ENCODE assay signal across 17 cellular contexts in genomic region chr20:31813611-31814010, GRCh38. TPM values are rescaled to one million over a fixed set of nuclear protein-coding genes. Genes with fewer than 3 reads are reported as not detected.
DNase-seq lines count a peak whose midpoint lies in the region; ATAC-seq and TF ChIP-seq lines count a peak whose summit lies in the region.
"Had no signal": no experiment of that assay in that cellular context is flagged by ENCODE, and none has a peak within 500 bp of the region (broad histone marks: within the 10 kb centered on the region; RNA-seq: fewer than 3 reads in every experiment).

No MANE protein-coding gene starts in this region.

- DNase-seq in DMS79 treated with DMSO at 0.1 percent for 48 hours (lab: John Stamatoyannopoulos, UW): peak; percentile 11
- no peak for DNase-seq in DMS79 (lab: John Stamatoyannopoulos, UW)
- no peak for DNase-seq in IMR-90
- DNase-seq in gastrocnemius medialis: no peak
- DNase-seq in tibial artery: no peak
- DNase-seq in RPMI8226: no peak
- DNase-seq: AML-193; Caco-2; CD4-positive, alpha-beta T cell; GF-D8; GM23248; HCEC 1CT had no signal

- no peak for TF ChIP-seq RAD21 in IMR-90 (IDR thresholded peaks at IDR 0.05; ENCODE audit: low read length)

- H2BK120ac ChIP-seq in IMR-90 (ENCODE audit: low read depth, low read length): peak overlapping the region; percentile 14; the same call in 1 of the 2 replicates

- 0 out of 2 replicates have a peak, but pooled peaks cover 4% of the 10 kb centered on the region for H4K20me1 ChIP-seq in IMR-90 (ENCODE audit: insufficient read depth, low read length)

- no peak overlapping the region for H3K9ac ChIP-seq in IMR-90 (ENCODE audit: low read depth, low read length)
- H3K9ac ChIP-seq: GM23248 had no signal

- in situ Hi-C loops in IMR-90 (cut with MboI; ENCODE audit: low sequenced_read_pairs) (no loop called here), gastrocnemius medialis (cut with MboI; ENCODE audit: low sequenced_read_pairs in 4 of 4) (loop anchor here in 2 of 4 donors (10.0 to 25.0 kb wide), 2 partner anchors 69 to 151 kb away; no protein-coding TSS in a partner anchor)

- no peak overlapping the region; the same call in 2 of the 3 replicates for H2BK15ac ChIP-seq in IMR-90 (ENCODE audit: low read depth, low read length)

- no peak overlapping the region for H3K23ac ChIP-seq in IMR-90 (ENCODE audit: low read depth, low read length)

- peaks cover 21% of the 10 kb centered on the region for H3K9me1 ChIP-seq in IMR-90 (ENCODE audit: insufficient read depth, low read length)

- dilution Hi-C loops in IMR-90 (cut with HindIII; ENCODE audit: low sequenced_read_pairs, unreplicated experiment): no loop called here

- peak overlapping the region; percentile 39; the same call in 1 of the 2 replicates for H3K4ac ChIP-seq in IMR-90 (ENCODE audit: low read depth, low read length)

- no peak overlapping the region for H2BK20ac ChIP-seq in IMR-90 (ENCODE audit: low read depth, low read length)

- H3K36me3 ChIP-seq in IMR-90 (ENCODE audit: control insufficient read depth, insufficient read depth, low read length) (no peaks in the 10 kb centered on the region), gastrocnemius medialis (no peaks in the 10 kb centered on the region), tibial artery (no peaks in the 10 kb centered on the region)

- intact Hi-C loops in IMR-90 (cut with micrococcal nuclease) (no loop called here), gastrocnemius medialis (cut with DNase I; ENCODE audit: low total_unique reads) (no loop called here), tibial artery (cut with DNase I; ENCODE audit: low total_unique reads) (loop anchor here (10.0 kb wide), 1 partner anchor 69 kb away; no protein-coding TSS in a partner anchor)

- no peak for ATAC-seq in IMR-90 (ENCODE audit: low read depth)
- no peak for ATAC-seq in gastrocnemius medialis
- ATAC-seq in GM18858 (IDR thresholded peaks at IDR 0.05; ENCODE audit: unreplicated experiment): no peak
- ATAC-seq: A549 had no signal

- no TSS peak for BruUV-seq in IMR-90 (replicated peaks; lab: Mats Ljungman, UMichigan)

- TF ChIP-seq POLR2A in IMR-90 (IDR thresholded peaks at IDR 0.05; ENCODE audit: low read depth, low read length) (no peak), gastrocnemius medialis (IDR thresholded peaks at IDR 0.05) (no peak)

- no peak overlapping the region for H3K27ac ChIP-seq in IMR-90 (ENCODE audit: insufficient read depth, low read length)
- H3K27ac ChIP-seq in gastrocnemius medialis: peak overlapping the region; percentile 87 to 95 (median 93)
- H3K27ac ChIP-seq in tibial artery: peak overlapping the region; percentile 83 to 87
- H3K27ac ChIP-seq: 22Rv1, A549, C4-2B, GM23248 had no signal

- H3K27me3 ChIP-seq in IMR-90 (ENCODE audit: control insufficient read depth, insufficient read depth, low read length) (no peaks in the 10 kb centered on the region), gastrocnemius medialis (no peaks in the 10 kb centered on the region), tibial artery (no peaks in the 10 kb centered on the region)

- no peak overlapping the region for H3K14ac ChIP-seq in IMR-90 (replicated peaks; ENCODE audit: low read depth, low read length)

- TF ChIP-seq CTCF in IMR-90 (conservative IDR thresholded peaks at IDR 0.05; ENCODE audit: low read depth, low read length) (no peak), gastrocnemius medialis (IDR thresholded peaks at IDR 0.05 in 4 of 5, conservative IDR thresholded peaks at IDR 0.05 in 1 of 5) (no peak), tibial artery (IDR thresholded peaks at IDR 0.05) (no peak)

- peak overlapping the region in 1 of 2 experiments; percentile 28; a peak in 1 of 4 replicates for H4K8ac ChIP-seq in IMR-90 (ENCODE audit: low read depth in 2 of 2, low read length in 2 of 2)

- H4K91ac ChIP-seq in IMR-90 (ENCODE audit: insufficient read depth, low read depth, low read length): no peak overlapping the region; the same call in 1 of the 2 replicates

- no peak overlapping the region for H2AK5ac ChIP-seq in IMR-90 (ENCODE audit: low read depth, low read length)

- no peak overlapping the region for H3K4me2 ChIP-seq in IMR-90 (ENCODE audit: low read depth, low read length)
- H3K4me2 ChIP-seq: A549 had no signal

- CTCF ChIA-PET in IMR-90 (lab: Yijun Ruan, JAX): no interaction called here

- POLR2A ChIA-PET in IMR-90 (lab: Charles Lee; ENCODE audit: unreplicated experiment): interaction anchor here (0.7 kb wide), 1 partner anchor 86 kb away, joined by 6 read pairs; no protein-coding TSS in a partner anchor

- H3K4me1 ChIP-seq in IMR-90 (ENCODE audit: control insufficient read depth, insufficient read depth, low read length) (peaks cover 25% of the 10 kb centered on the region), gastrocnemius medialis (peaks cover 70 to 77% of the 10 kb centered on the region in 2 donors), tibial artery (peaks cover 0 to 84% (median 63%) of the 10 kb centered on the region in 4 donors)
- H3K4me1 ChIP-seq: Caco-2 had no signal

- no peak overlapping the region for H3K18ac ChIP-seq in IMR-90 (ENCODE audit: low read depth, low read length)

- H4K5ac ChIP-seq in IMR-90 (ENCODE audit: low read depth, low read length): no peak overlapping the region

- H3K9me3 ChIP-seq in IMR-90 (ENCODE audit: control insufficient read depth, insufficient read depth, low read length): no peaks in the 10 kb centered on the region
- no peaks in the 10 kb centered on the region for H3K9me3 ChIP-seq in gastrocnemius medialis
- H3K9me3 ChIP-seq in tibial artery: no peaks in the 10 kb centered on the region
- H3K9me3 ChIP-seq: A549, Caco-2 had no signal

- peaks cover 3 to 18% of the 10 kb centered on the region in 2 experiments; a peak in 3 of 4 replicates for H3K79me1 ChIP-seq in IMR-90 (ENCODE audit: low read depth in 1 of 2, low read length in 2 of 2)

- H2AK9ac ChIP-seq in IMR-90 (replicated peaks; ENCODE audit: low read depth, low read length, poor library complexity): peak overlapping the region; percentile 37

- H3K4me3 ChIP-seq in IMR-90 (ENCODE audit: insufficient read depth, low read depth, low read length): no peak overlapping the region
- H3K4me3 ChIP-seq in gastrocnemius medialis: no peak overlapping the region
- no peak overlapping the region for H3K4me3 ChIP-seq in tibial artery
- H3K4me3 ChIP-seq: A549, GM23248 had no signal

- no peak overlapping the region for H2AFZ ChIP-seq in IMR-90 (replicated peaks; ENCODE audit: low read length, poor library complexity)
- H2AFZ ChIP-seq: GM23248 had no signal

- H2BK5ac ChIP-seq in IMR-90 (ENCODE audit: low read depth, low read length, poor library complexity, severe bottlenecking): no peak overlapping the region

- H3K56ac ChIP-seq in IMR-90 (ENCODE audit: extremely low read depth, insufficient read depth, low read length): no peak overlapping the region

TF ChIP-seq in IMR-90, 13 proteins besides CTCF, POLR2A, EP300 and RAD21:
- TF ChIP-seq NFE2L2 (IDR thresholded peaks at IDR 0.05; ENCODE audit: low read depth, low read length): no peak

RNA-seq across cellular contexts. Expression of gene MYLK2, which starts 5.5 kb away (rescaled TPM):
- total RNA-seq in IMR-90 (2012; rRNA removed) (0.18 and 0.28 TPM in 2 replicates), gastrocnemius medialis (100 to 1,000 TPM in 2 of 4 donors, 10 to 100 TPM in 2; 17.2 to 255 (median 88.4) TPM)
- polyA plus RNA-seq in IMR-90 (2012; rRNA removed): 0.19 and 0.27 TPM in 2 replicates
- 0.05 and 0.06 TPM in 2 replicates for polyA plus RNA-seq in IMR-90 (2012; cell fraction: cytosol; rRNA removed)
- 0.58 and 1.3 TPM in 2 replicates for polyA plus RNA-seq in IMR-90 (2012; cell fraction: nucleus; rRNA removed; ENCODE audit: low replicate concordance)
- total RNA-seq: CD4-positive, alpha-beta T cell; GM23248 had no signal
- polyA plus RNA-seq: GM23248 had no signal

RNA-seq across cellular contexts. Expression of gene FOXS1, which starts 31.8 kb away (rescaled TPM):
- total RNA-seq in IMR-90 (2012; rRNA removed) (not detected in 2 replicates), gastrocnemius medialis (under 1 TPM in 1 of 4 donors, not detected in 3; 0.33 TPM)
- not detected in 2 replicates for polyA plus RNA-seq in IMR-90 (2012; rRNA removed)
- 0.02 TPM in 1 of 2 replicates, not detected in the other for polyA plus RNA-seq in IMR-90 (2012; cell fraction: cytosol; rRNA removed)
- not detected in 2 replicates for polyA plus RNA-seq in IMR-90 (2012; cell fraction: nucleus; rRNA removed; ENCODE audit: low replicate concordance)
- total RNA-seq: Caco-2; CD4-positive, alpha-beta T cell; GM23248; HT-29 had no signal
- polyA plus RNA-seq: GM23248 had no signal

RNA-seq across cellular contexts. Expression of gene DUSP15, which starts 56.7 kb away (rescaled TPM):
- not detected in 2 replicates for total RNA-seq in IMR-90 (2012; rRNA removed)
- not detected in 2 replicates for polyA plus RNA-seq in IMR-90 (2012; rRNA removed)
- not detected in 2 replicates for polyA plus RNA-seq in IMR-90 (2012; cell fraction: cytosol; rRNA removed)
- not detected in 2 replicates for polyA plus RNA-seq in IMR-90 (2012; cell fraction: nucleus; rRNA removed; ENCODE audit: low replicate concordance)
- 1 to 10 TPM in 1 of 4 donors, not detected in 3; 1.1 TPM for total RNA-seq in gastrocnemius medialis
- total RNA-seq: CD4-positive, alpha-beta T cell; GM23248; HT-29 had no signal
- polyA plus RNA-seq: GM23248 had no signal

RNA-seq across cellular contexts. Expression of gene TTLL9, which starts 56.8 kb away (rescaled TPM):
- total RNA-seq in IMR-90 (2012; rRNA removed) (not detected in 2 replicates), gastrocnemius medialis (not detected)
- polyA plus RNA-seq in IMR-90 (2012; rRNA removed): not detected in 2 replicates
- not detected in 2 replicates for polyA plus RNA-seq in IMR-90 (2012; cell fraction: cytosol; rRNA removed)
- 0.05 TPM in 1 of 2 replicates, not detected in the other for polyA plus RNA-seq in IMR-90 (2012; cell fraction: nucleus; rRNA removed; ENCODE audit: low replicate concordance)
- total RNA-seq: Caco-2; CD4-positive, alpha-beta T cell; GM23248 had no signal
- polyA plus RNA-seq: GM23248 had no signal

Comparison
In these comparisons a context has a peak if more than half of its experiments do, and no peak if none do; other contexts are left out.
1. RNA of gene MYLK2, which starts 5.5 kb away (total RNA-seq): 17.2 to 255 TPM in gastrocnemius medialis; 0.18 to 0.28 TPM in IMR-90; every median in the first group is over 10 times any median in the second.